Comparison of ENCODE assay signal across 8 cellular contexts in the genomic region with DNA sequence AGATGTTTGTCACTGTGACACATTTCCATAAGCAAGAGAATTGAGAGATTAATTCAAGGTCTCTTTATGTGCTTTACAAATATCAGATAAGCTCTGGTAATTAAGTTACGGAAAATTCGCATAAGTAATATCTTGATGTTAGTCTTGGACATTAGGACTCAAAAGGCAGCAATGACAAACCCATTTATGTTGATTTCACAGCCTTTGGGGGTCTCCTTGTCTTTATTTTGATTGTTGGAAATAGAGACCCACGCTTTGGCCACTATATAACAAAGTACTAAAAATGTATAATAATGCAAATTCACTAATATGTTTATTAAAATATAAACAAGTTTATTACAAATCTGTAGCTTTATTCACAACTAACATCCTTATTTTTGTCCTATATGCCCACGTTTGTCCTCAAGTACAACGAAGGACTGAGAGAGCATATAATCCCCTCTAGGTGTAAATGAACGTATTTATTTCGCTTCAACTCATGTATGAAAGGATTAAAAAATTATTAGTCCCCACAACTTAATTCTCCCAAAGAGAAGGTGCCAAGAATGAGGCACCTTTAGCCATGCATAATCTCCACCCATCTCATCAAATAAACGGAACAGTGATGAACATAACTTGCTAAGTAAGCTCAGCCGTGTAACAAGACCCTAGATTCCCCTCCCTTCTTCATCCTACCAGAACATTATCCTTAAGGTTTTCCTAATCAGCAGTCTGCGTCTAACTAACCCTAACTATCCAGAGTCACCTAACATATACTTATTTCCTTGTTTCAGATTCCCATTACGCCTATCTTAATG. TPM values are rescaled to one million over a fixed set of nuclear protein-coding genes. Genes with fewer than 3 reads are reported as not detected.
DNase-seq lines count a peak whose midpoint lies in the region; ATAC-seq and TF ChIP-seq lines count a peak whose summit lies in the region.

No MANE protein-coding gene starts in this region.

- H3K4me1 ChIP-seq in NT2/D1 (ENCODE audit: insufficient read depth, insufficient read length): no peaks in the 10 kb centered on the region
- peaks cover 15% of the 10 kb centered on the region for H3K4me1 ChIP-seq in ectodermal cell (ENCODE audit: control insufficient read depth, insufficient read depth, low read length)

- H3K36me3 Mint-ChIP-seq in natural killer cell treated with Interleukin-12 subunit alpha and Interleukin-12 subunit beta and Interleukin-15 and Interleukin-18, amount 100 ng/mL, for 72 hours: peaks cover 4% of the 10 kb centered on the region
- H3K36me3 Mint-ChIP-seq in activated naive CD4-positive, alpha-beta T cell treated with anti-CD3 and anti-CD28 coated beads for 36 hours (ENCODE audit: low read depth): no peaks in the 10 kb centered on the region

- peak overlapping the region; percentile 81 for H3K9ac ChIP-seq in NT2/D1 (ENCODE audit: insufficient read length, low read depth)

- H3K36me3 ChIP-seq in NT2/D1 (ENCODE audit: insufficient read depth, insufficient read length, low read length) (peaks cover 10% of the 10 kb centered on the region), ectodermal cell (ENCODE audit: control insufficient read depth, insufficient read depth, low read length) (no peaks in the 10 kb centered on the region)

- CTCF ChIA-PET in AG04450 (lab: Charles Lee): interaction anchor here (1.1 to 1.5 kb wide), 4 partner anchors 57 to 260 kb away, joined by 3 to 6 read pairs (median 4); no protein-coding TSS in a partner anchor
- CTCF ChIA-PET in activated naive CD4-positive, alpha-beta T cell treated with anti-CD3 and anti-CD28 coated beads for 36 hours (lab: Charles Lee): interaction anchor here (0.6 kb wide), 2 partner anchors 16 to 17 kb away, joined by 3 to 7 read pairs; no protein-coding TSS in a partner anchor

- ATAC-seq in natural killer cell treated with Interleukin-12 subunit alpha and Interleukin-12 subunit beta and Interleukin-15 and Interleukin-18, amount 100 ng/mL, for 72 hours: no peak
- no peak for ATAC-seq in HG02588 (IDR thresholded peaks at IDR 0.05; ENCODE audit: unreplicated experiment)
- ATAC-seq in HG03045 (IDR thresholded peaks at IDR 0.05; ENCODE audit: unreplicated experiment): no peak

- no peak for DNase-seq in AG04450 (ENCODE audit: low read depth, low spot score)
- no peak for DNase-seq in NT2/D1 (ENCODE audit: low read depth, low spot score)
- DNase-seq in natural killer cell treated with Interleukin-12 subunit alpha and Interleukin-12 subunit beta and Interleukin-15 and Interleukin-18, amount 100 ng/mL, for 72 hours (ENCODE audit: low spot score): no peak
- no peak for DNase-seq in GF-D8 (lab: John Stamatoyannopoulos, UW)
- DNase-seq in activated naive CD4-positive, alpha-beta T cell treated with anti-CD3 and anti-CD28 coated beads for 36 hours: no peak

- peak overlapping the region; percentile 42 for H3K4me3 Mint-ChIP-seq in natural killer cell treated with Interleukin-12 subunit alpha and Interleukin-12 subunit beta and Interleukin-15 and Interleukin-18, amount 100 ng/mL, for 72 hours
- no peak overlapping the region for H3K4me3 Mint-ChIP-seq in activated naive CD4-positive, alpha-beta T cell treated with anti-CD3 and anti-CD28 coated beads for 36 hours

- no peaks in the 10 kb centered on the region for H3K27me3 ChIP-seq in AG04450 (ENCODE audit: control insufficient read depth, insufficient read depth, low read length)
- H3K27me3 ChIP-seq in NT2/D1 (ENCODE audit: insufficient read depth, insufficient read length): no peaks in the 10 kb centered on the region
- H3K27me3 ChIP-seq in ectodermal cell (ENCODE audit: control insufficient read depth, insufficient read depth, low read length, poor library complexity, severe bottlenecking): no peaks in the 10 kb centered on the region

- no peak overlapping the region for H3K27ac Mint-ChIP-seq in natural killer cell treated with Interleukin-12 subunit alpha and Interleukin-12 subunit beta and Interleukin-15 and Interleukin-18, amount 100 ng/mL, for 72 hours
- no peak overlapping the region for H3K27ac Mint-ChIP-seq in activated naive CD4-positive, alpha-beta T cell treated with anti-CD3 and anti-CD28 coated beads for 36 hours

- peaks cover 4% of the 10 kb centered on the region; the same call in 1 of the 2 replicates for H3K9me3 ChIP-seq in AG04450 (ENCODE audit: control insufficient read depth, insufficient read depth, low read length)
- no peaks in the 10 kb centered on the region for H3K9me3 ChIP-seq in NT2/D1 (ENCODE audit: insufficient read depth, low read length)
- H3K9me3 ChIP-seq in ectodermal cell (ENCODE audit: control insufficient read depth, low read length): no peaks in the 10 kb centered on the region

- peaks cover 17 to 18% of the 10 kb centered on the region in 2 donors for H3K4me1 Mint-ChIP-seq in natural killer cell treated with Interleukin-12 subunit alpha and Interleukin-12 subunit beta and Interleukin-15 and Interleukin-18, amount 100 ng/mL, for 72 hours (ENCODE audit: low read depth in 2 of 2)
- peaks cover 11% of the 10 kb centered on the region for H3K4me1 Mint-ChIP-seq in activated naive CD4-positive, alpha-beta T cell treated with anti-CD3 and anti-CD28 coated beads for 36 hours (ENCODE audit: low read depth)

- no peaks in the 10 kb centered on the region for H3K9me3 Mint-ChIP-seq in natural killer cell treated with Interleukin-12 subunit alpha and Interleukin-12 subunit beta and Interleukin-15 and Interleukin-18, amount 100 ng/mL, for 72 hours
- peaks cover 2% of the 10 kb centered on the region for H3K9me3 Mint-ChIP-seq in activated naive CD4-positive, alpha-beta T cell treated with anti-CD3 and anti-CD28 coated beads for 36 hours

- H3K27ac ChIP-seq in AG04450 (ENCODE audit: low read depth, low read length) (peak overlapping the region; percentile 100), ectodermal cell (ENCODE audit: insufficient read depth, low read depth, low read length, poor library complexity, severe bottlenecking) (peak overlapping the region; percentile 92)

- POLR2A ChIA-PET in AG04450 (lab: Yijun Ruan, JAX): interaction anchor here (0.6 to 1.3 kb wide), 3 partner anchors 55 to 84 kb away, joined by 3 to 9 read pairs (median 5); no protein-coding TSS in a partner anchor

- WGBS in ectodermal cell, 2 experiments: 64 to 65% methylated on average over 9 to 10 of the region's 11 CpGs

- TF ChIP-seq CTCF in AG04450 (IDR thresholded peaks at IDR 0.05; ENCODE audit: low read depth, low read length): no peak

- H3K4me3 ChIP-seq in AG04450 (ENCODE audit: low read depth, low read length) (peak overlapping the region; percentile 71), NT2/D1 (ENCODE audit: insufficient read length, low read depth) (peak overlapping the region; percentile 57), ectodermal cell (ENCODE audit: insufficient read depth, low read depth, low read length) (peak overlapping the region; percentile 69)

- intact Hi-C loops in activated naive CD4-positive, alpha-beta T cell treated with anti-CD3 and anti-CD28 coated beads for 36 hours (cut with micrococcal nuclease): loop anchor here (2.0 kb wide), 1 partner anchor 159 kb away; no protein-coding TSS in a partner anchor

- peaks cover 42 to 48% of the 10 kb centered on the region in 2 donors for H3K27me3 Mint-ChIP-seq in natural killer cell treated with Interleukin-12 subunit alpha and Interleukin-12 subunit beta and Interleukin-15 and Interleukin-18, amount 100 ng/mL, for 72 hours
- H3K27me3 Mint-ChIP-seq in activated naive CD4-positive, alpha-beta T cell treated with anti-CD3 and anti-CD28 coated beads for 36 hours (ENCODE audit: low read depth): peaks cover 60% of the 10 kb centered on the region

RNA-seq across cellular contexts. Expression of gene LAMC1, which starts 1.6 kb away (rescaled TPM):
- polyA plus RNA-seq in AG04450 (2011; rRNA removed): 322 and 348 TPM in 2 replicates
- 336 and 427 TPM in 2 replicates for polyA minus RNA-seq in AG04450 (2011; rRNA and poly(A)+ RNA removed)
- 76.1 TPM for polyA plus RNA-seq in ectodermal cell (2013, experiment 1 of 4)
- polyA plus RNA-seq in ectodermal cell (2013, experiment 2 of 4): 85.0 TPM
- polyA plus RNA-seq in ectodermal cell (2013, experiment 3 of 4): 58.0 TPM
- polyA plus RNA-seq in ectodermal cell (2013, experiment 4 of 4): 64.6 TPM
- total RNA-seq in natural killer cell treated with Interleukin-12 subunit alpha and Interleukin-12 subunit beta and Interleukin-15 and Interleukin-18, amount 100 ng/mL, for 72 hours: under 1 TPM; 0.64 to 0.84 TPM
- total RNA-seq in activated naive CD4-positive, alpha-beta T cell treated with anti-CD3 and anti-CD28 coated beads for 36 hours: under 1 TPM in 1 of 2 experiments, not detected in 1; 0.10 TPM
